In genomic region chr3:65902304-65902793, GRCh38 we compare ENCODE assay signal across 11 cellular contexts.
DNase-seq lines count a peak whose midpoint lies in the region; ATAC-seq and TF ChIP-seq lines count a peak whose summit lies in the region.
"Had no signal": no experiment of that assay in that cellular context is flagged by ENCODE, and none has a peak within 500 bp of the region (broad histone marks: within the 10 kb centered on the region; RNA-seq: fewer than 3 reads in every experiment).

No MANE protein-coding gene starts in this region.

- H3K4me3 ChIP-seq in left lung = no peak overlapping the region

- peak overlapping the region; percentile 73 for H3K27ac Mint-ChIP-seq in type B pancreatic cell
- H3K27ac Mint-ChIP-seq: T-helper 17 cell had no signal

- no peak for TF ChIP-seq CTCF in left lung (IDR thresholded peaks at IDR 0.05)
- no peak for TF ChIP-seq CTCF in type B pancreatic cell (conservative IDR thresholded peaks at IDR 0.05)

- intact Hi-C loops in left lung (cut with DNase I) = no loop called here

- H3K27ac ChIP-seq in left lung = no peak overlapping the region

- H3K27me3 ChIP-seq in left lung = no peaks in the 10 kb centered on the region

- DNase-seq in NCI-H345 (lab: John Stamatoyannopoulos, UW) (peak; percentile 30), NCI-H345 treated with DMSO at 0.1 percent for 48 hours (lab: John Stamatoyannopoulos, UW; ENCODE audit: unreplicated experiment) (no peak), ecto neural progenitor cell (ENCODE audit: low spot score) (peak; percentile 52), left lung (no peak), type B pancreatic cell (ENCODE audit: extremely low spot score, unreplicated experiment) (no peak), KBM-7 (no peak), D341Med (ENCODE audit: low spot score) (no peak)
- no peak for DNase-seq in stimulated activated CD4-positive, alpha-beta T cell treated with anti-CD3 and anti-CD28 coated beads, Interleukin-4, amount 100 ng/mL, for 1 hour
- DNase-seq: effector memory CD4-positive, alpha-beta T cell; NCI-H1105 treated with DMSO at 0.1 percent for 48 hours; T-helper 17 cell had no signal

- H3K27me3 Mint-ChIP-seq in type B pancreatic cell = no peaks in the 10 kb centered on the region

- in situ Hi-C loops in KBM-7 (cut with MboI; ENCODE audit: low pct_unique_long_range_greater_than_20kb, low sequenced_read_pairs) = no loop called here

- peak overlapping the region; percentile 79 for H3K4me3 Mint-ChIP-seq in type B pancreatic cell
- H3K4me3 Mint-ChIP-seq: T-helper 17 cell had no signal

- H3K9me3 Mint-ChIP-seq in type B pancreatic cell = no peaks in the 10 kb centered on the region

- H3K9me3 ChIP-seq in left lung = no peaks in the 10 kb centered on the region

- H3K4me1 ChIP-seq in left lung = no peaks in the 10 kb centered on the region

- H3K36me3 ChIP-seq in left lung = no peaks in the 10 kb centered on the region

- H3K36me3 Mint-ChIP-seq in type B pancreatic cell = no peaks in the 10 kb centered on the region

- peak; percentile 37 for ATAC-seq in left lung
- ATAC-seq: T-helper 17 cell had no signal

- H3K4me1 Mint-ChIP-seq in type B pancreatic cell (ENCODE audit: unreplicated experiment) = peaks cover 32% of the 10 kb centered on the region
- H3K4me1 Mint-ChIP-seq: T-helper 17 cell had no signal

Comparison
In these comparisons a context has a peak if more than half of its experiments do, and no peak if none do; other contexts are left out.
1. DNase-seq: peak in NCI-H345 (single experiment) and ecto neural progenitor cell (single experiment); none in NCI-H345 treated with DMSO at 0.1 percent for 48 hours (single experiment), left lung (0 of 2), type B pancreatic cell (single experiment), KBM-7 (single experiment), D341Med (single experiment) and stimulated activated CD4-positive, alpha-beta T cell treated with anti-CD3 and anti-CD28 coated beads, Interleukin-4, amount 100 ng/mL, for 1 hour (single experiment).